In the genomic region with DNA sequence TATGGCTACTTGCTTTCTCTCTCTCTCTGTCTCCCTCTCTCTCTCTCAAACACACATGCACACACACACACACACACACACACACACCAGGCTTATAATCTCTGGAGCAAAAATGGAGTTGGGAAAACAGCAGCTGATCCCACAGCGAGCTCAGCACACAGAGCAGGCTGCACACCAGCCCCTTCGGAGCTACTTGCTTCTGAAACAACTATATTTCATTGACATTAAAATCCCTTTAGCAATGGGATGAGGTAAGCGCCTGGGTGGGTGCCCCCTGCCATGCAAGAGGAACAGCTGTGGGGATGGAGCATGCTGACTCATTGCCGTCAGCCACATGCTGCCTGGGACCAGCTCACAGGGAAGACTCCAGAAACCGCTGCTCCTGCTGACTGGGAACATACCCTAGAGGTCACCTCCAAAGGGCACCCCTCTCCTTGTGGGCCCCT, we compare ENCODE assay signal across 8 cellular contexts. TPM values are rescaled to one million over a fixed set of nuclear protein-coding genes. Genes with fewer than 3 reads are reported as not detected.
DNase-seq lines count a peak whose midpoint lies in the region; ATAC-seq and TF ChIP-seq lines count a peak whose summit lies in the region.

No MANE protein-coding gene starts in this region.

- peaks cover 7% of the 10 kb centered on the region; the same call in 1 of the 2 replicates for H3K4me1 ChIP-seq in BE2C

- no peak for TF ChIP-seq CTCF in BE2C (IDR thresholded peaks at IDR 0.05; ENCODE audit: low read depth, low read length)

- H3K9me3 ChIP-seq in BE2C, result no peaks in the 10 kb centered on the region; the same call in 1 of the 2 replicates

- DNase-seq in BE2C, result peak; percentile 44
- peak; percentile 74 for DNase-seq in NCI-H146 (lab: John Stamatoyannopoulos, UW)
- DNase-seq in anterior cingulate cortex (lab: John Stamatoyannopoulos, UW), result peak in 53 of 58 donors; percentile 5 to 79 (median 49)
- peak; percentile 55 for DNase-seq in iPS-NIHi11 (ENCODE audit: low spot score)
- DNase-seq in ureter (ENCODE audit: low spot score), result peak; percentile 61
- DNase-seq in stimulated activated CD4-positive, alpha-beta T cell treated with anti-CD3 and anti-CD28 coated beads, Interleukin-15, amount 100 ng/mL, for 24 hours, result no peak

- no peaks in the 10 kb centered on the region for H3K27me3 ChIP-seq in BE2C

- no peak overlapping the region for H3K4me3 ChIP-seq in BE2C (ENCODE audit: low read depth, low read length)

- ATAC-seq in GM21526 (IDR thresholded peaks at IDR 0.05; ENCODE audit: low FRiP score, unreplicated experiment) (no peak), HG03432 (IDR thresholded peaks at IDR 0.05; ENCODE audit: unreplicated experiment) (no peak)

- no peaks in the 10 kb centered on the region for H3K36me3 ChIP-seq in BE2C

RNA-seq across cellular contexts. Expression of a gene that starts 45.7 kb away (rescaled TPM):
- 1.2 TPM for polyA plus RNA-seq in BE2C (2012; ENCODE audit: insufficient read depth, insufficient read length, low read depth)
- 20.3 TPM for total RNA-seq in ureter
